Comparison of ENCODE assay signal across 30 cellular contexts in the genomic region with DNA sequence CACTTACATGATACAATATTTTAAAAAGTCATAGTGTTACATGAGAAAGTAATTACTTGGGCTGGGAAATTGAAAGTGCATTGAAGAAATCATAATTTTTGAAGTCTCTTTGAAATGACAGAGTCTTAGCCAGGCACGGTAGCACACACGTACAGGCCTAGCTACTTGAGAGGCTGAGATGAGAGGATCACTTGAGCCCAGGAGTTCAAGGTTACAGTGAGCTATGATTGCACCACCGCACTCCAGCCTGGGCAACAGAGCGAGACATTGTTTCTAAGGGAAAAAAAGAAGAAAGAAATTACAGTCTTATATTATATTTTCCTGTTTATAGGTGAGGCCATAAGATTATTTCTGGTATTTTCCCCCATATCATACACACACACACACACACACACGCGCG.
"Had no signal": no experiment of that assay in that cellular context is flagged by ENCODE, and none has a peak within 500 bp of the region (broad histone marks: within the 10 kb centered on the region; RNA-seq: fewer than 3 reads in every experiment).

No MANE protein-coding gene starts in this region.

- H3K4me3 ChIP-seq: left ventricle myocardium inferior, lung, neural progenitor cell, ovary, right atrium auricular region, skin epidermis, suprapubic skin, thoracic aorta, tibial nerve, uterus had no signal

- H3K27me3 ChIP-seq: neural progenitor cell, neutrophil, ovary, right atrium auricular region, suprapubic skin, tibial nerve, uterus had no signal

- H3K27ac Mint-ChIP-seq: mesothelial cell of epicardium; nephron progenitor cell; neural progenitor cell; progenitor cell of endocrine pancreas; stimulated activated naive CD8-positive, alpha-beta T cell treated with anti-CD3 and anti-CD28 coated beads, Interleukin-15, Interleukin-2, amounts not matched to agents 100 ng/mL and 50 ng/mL, for 24 hours; type B pancreatic cell had no signal

- H3K4me1 ChIP-seq: left ventricle myocardium inferior, neural progenitor cell, right atrium auricular region, suprapubic skin, tibial nerve, uterus had no signal

- DNase-seq: hypothalamus; immature natural killer cell; kidney; left colon; left ventricle myocardium inferior; mesendoderm; naive B cell; natural killer cell; nephron progenitor cell; occipital lobe; ovary; stimulated activated CD4-positive, alpha-beta T cell treated with anti-CD3 and anti-CD28 coated beads, Interleukin-12 subunit alpha, Interleukin-12 subunit beta, amount 100 ng/mL, for 4 hours; stimulated activated CD4-positive, alpha-beta T cell treated with anti-CD3 and anti-CD28 coated beads, Interleukin-15, amount 100 ng/mL, for 24 hours; stimulated activated CD4-positive, alpha-beta T cell treated with anti-CD3 and anti-CD28 coated beads, Interleukin-2, amount 100 ng/mL, for 24 hours; stimulated activated CD4-positive, alpha-beta T cell treated with anti-CD3 and anti-CD28 coated beads, Interleukin-4, amount 100 ng/mL, for 1 hour; stimulated activated naive CD4-positive, alpha-beta T cell; uterus had no signal

- H3K36me3 ChIP-seq: neural progenitor cell, ovary, uterus had no signal

- H3K4me2 ChIP-seq: neural progenitor cell had no signal

- H3K4me1 Mint-ChIP-seq: mesothelial cell of epicardium, nephron progenitor cell, neural progenitor cell had no signal

- H3K27me3 Mint-ChIP-seq: naive B cell; progenitor cell of endocrine pancreas; stimulated activated naive CD8-positive, alpha-beta T cell treated with anti-CD3 and anti-CD28 coated beads, Interleukin-15, Interleukin-2, amounts not matched to agents 100 ng/mL and 50 ng/mL, for 24 hours; type B pancreatic cell had no signal

- H3K4me3 Mint-ChIP-seq: immature natural killer cell; mesothelial cell of epicardium; naive B cell; natural killer cell; nephron progenitor cell; neural progenitor cell; stimulated activated naive CD8-positive, alpha-beta T cell treated with anti-CD3 and anti-CD28 coated beads, Interleukin-15, Interleukin-2, amounts not matched to agents 100 ng/mL and 50 ng/mL, for 24 hours; type B pancreatic cell had no signal

- H3K27ac ChIP-seq: left ventricle myocardium inferior, neural progenitor cell, neutrophil, ovary, right atrium auricular region, skin epidermis, suprapubic skin, thoracic aorta, tibial nerve, uterus had no signal

- H2AFZ ChIP-seq: neural progenitor cell had no signal

- H3K36me3 Mint-ChIP-seq: natural killer cell had no signal

- H3K9me3 Mint-ChIP-seq: immature natural killer cell; mesothelial cell of epicardium; naive B cell; natural killer cell; nephron progenitor cell; neural progenitor cell; stimulated activated naive CD8-positive, alpha-beta T cell treated with anti-CD3 and anti-CD28 coated beads, Interleukin-15, Interleukin-2, amounts not matched to agents 100 ng/mL and 50 ng/mL, for 24 hours; type B pancreatic cell had no signal

- H3K9ac ChIP-seq: neural progenitor cell had no signal

- H3K9me3 ChIP-seq: left ventricle myocardium inferior, neutrophil, ovary, right atrium auricular region, suprapubic skin, thoracic aorta, tibial nerve, uterus had no signal

- ATAC-seq: left colon, natural killer cell, sciatic nerve had no signal
